In the genomic region with DNA sequence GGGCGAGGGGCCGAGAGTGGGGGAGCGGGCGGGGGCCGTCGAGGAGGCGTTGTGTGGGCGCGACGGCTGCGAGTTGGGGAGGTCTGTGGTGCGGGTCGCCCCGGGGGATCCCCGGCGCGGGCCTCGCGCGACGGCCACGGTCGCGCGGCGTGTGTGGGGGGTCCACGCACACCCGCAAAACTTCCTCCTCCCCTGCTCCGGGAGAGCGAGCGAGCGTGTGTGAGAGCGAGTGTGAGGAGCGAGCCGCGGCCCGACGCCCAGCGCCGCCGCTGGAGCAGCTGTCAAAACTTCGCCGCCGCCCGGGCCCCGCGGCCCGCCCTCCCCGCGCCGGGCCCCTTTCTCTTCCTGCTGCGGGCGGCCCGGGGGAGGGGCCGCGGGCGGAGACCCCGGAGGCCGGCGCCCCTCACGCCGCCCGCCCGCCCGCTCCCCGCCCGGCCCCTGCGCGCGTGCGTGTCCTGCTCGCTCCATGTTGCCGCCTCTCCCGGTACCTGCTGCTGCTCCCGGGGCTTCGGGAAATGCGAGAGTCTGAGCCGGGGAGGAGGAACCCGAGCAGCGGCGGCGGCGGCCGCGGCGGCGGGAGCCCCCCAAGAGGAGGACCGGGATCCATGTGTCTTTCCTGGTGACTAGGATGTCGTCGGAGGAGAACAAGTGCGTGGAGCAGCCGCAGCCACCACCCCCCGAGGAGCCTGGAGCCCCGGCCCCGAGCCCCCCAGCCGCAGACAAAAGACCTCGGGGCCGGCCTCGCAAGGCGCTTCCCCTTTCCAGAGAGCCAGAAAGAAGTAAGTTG, we compare ENCODE assay signal across 10 cellular contexts. TPM values are rescaled to one million over a fixed set of nuclear protein-coding genes. Genes with fewer than 3 reads are reported as not detected.
DNase-seq lines count a peak whose midpoint lies in the region; ATAC-seq and TF ChIP-seq lines count a peak whose summit lies in the region.
"Had no signal": no experiment of that assay in that cellular context is flagged by ENCODE, and none has a peak within 500 bp of the region (broad histone marks: within the 10 kb centered on the region; RNA-seq: fewer than 3 reads in every experiment).

No MANE protein-coding gene starts in this region.

- H3K4me3 ChIP-seq in lower leg skin (ENCODE audit: low read depth, poor library complexity, severe bottlenecking) (peak overlapping the region; percentile 59), tibial artery (peak overlapping the region; percentile 41 to 45)

- no peaks in the 10 kb centered on the region for H3K36me3 ChIP-seq in tibial artery
- H3K36me3 ChIP-seq: BE2C had no signal

- H3K27ac Mint-ChIP-seq in activated CD8-positive, alpha-beta memory T cell treated with anti-CD3 and anti-CD28 coated beads, Interleukin-2, amount 10 ng/mL, durations not matched to agents 7 days and 5 days: no peak overlapping the region
- H3K27ac Mint-ChIP-seq in MCF 10A (ENCODE audit: low read depth, unreplicated experiment) (no peak overlapping the region), endothelial cell (ENCODE audit: unreplicated experiment) (no peak overlapping the region)

- no peaks in the 10 kb centered on the region for H3K9me3 ChIP-seq in tibial artery
- H3K9me3 ChIP-seq: BE2C had no signal

- H3K9me3 Mint-ChIP-seq in activated CD8-positive, alpha-beta memory T cell treated with anti-CD3 and anti-CD28 coated beads, Interleukin-2, amount 10 ng/mL, durations not matched to agents 7 days and 5 days (ENCODE audit: low read depth): no peaks in the 10 kb centered on the region
- H3K9me3 Mint-ChIP-seq in MCF 10A (ENCODE audit: unreplicated experiment): no peaks in the 10 kb centered on the region
- peaks cover 18% of the 10 kb centered on the region for H3K9me3 Mint-ChIP-seq in endothelial cell (ENCODE audit: unreplicated experiment)

- WGBS in lower leg skin, 2 donors: 1 to 5% methylated on average over 11 to 23 of the region's 100 CpGs

- CTCF ChIA-PET in activated CD8-positive, alpha-beta memory T cell treated with anti-CD3 and anti-CD28 coated beads, Interleukin-2, amount 10 ng/mL, durations not matched to agents 7 days and 5 days (lab: Charles Lee): no interaction called here
- CTCF ChIA-PET in MCF 10A (lab: Yijun Ruan, JAX): no interaction called here

- H3K27me3 Mint-ChIP-seq in activated CD8-positive, alpha-beta memory T cell treated with anti-CD3 and anti-CD28 coated beads, Interleukin-2, amount 10 ng/mL, durations not matched to agents 7 days and 5 days: peaks cover 29% of the 10 kb centered on the region
- H3K27me3 Mint-ChIP-seq in MCF 10A (ENCODE audit: insufficient read depth, unreplicated experiment): no peaks in the 10 kb centered on the region
- H3K27me3 Mint-ChIP-seq in endothelial cell (ENCODE audit: unreplicated experiment): peaks cover 12% of the 10 kb centered on the region

- no peak for TF ChIP-seq POLR2A in lower leg skin (IDR thresholded peaks at IDR 0.05)

- H3K27me3 ChIP-seq in tibial artery: peaks cover 0 to 35% of the 10 kb centered on the region in 2 donors
- H3K27me3 ChIP-seq: BE2C had no signal

- H3K36me3 Mint-ChIP-seq in activated CD8-positive, alpha-beta memory T cell treated with anti-CD3 and anti-CD28 coated beads, Interleukin-2, amount 10 ng/mL, durations not matched to agents 7 days and 5 days: peaks cover 9% of the 10 kb centered on the region
- H3K36me3 Mint-ChIP-seq in MCF 10A (ENCODE audit: insufficient read depth, unreplicated experiment) (no peaks in the 10 kb centered on the region), endothelial cell (ENCODE audit: low read depth, unreplicated experiment) (peaks cover 8% of the 10 kb centered on the region)

- peak; percentile 74 for DNase-seq in activated CD8-positive, alpha-beta memory T cell treated with anti-CD3 and anti-CD28 coated beads for 24 hours
- DNase-seq in activated CD8-positive, alpha-beta memory T cell treated with anti-CD3 and anti-CD28 coated beads, Interleukin-2, amount 10 ng/mL, durations not matched to agents 7 days and 5 days: no peak
- DNase-seq in MCF 10A (ENCODE audit: unreplicated experiment) (peak; percentile 17), lower leg skin (ENCODE audit: low spot score in 2 of 2) (no peak), tibial artery (no peak), GM10266 (ENCODE audit: extremely low spot score) (no peak), endothelial cell (ENCODE audit: low spot score) (no peak)
- DNase-seq: BE2C, NCI-H2029 treated with DMSO at 0.1 percent for 48 hours had no signal

- ATAC-seq in activated CD8-positive, alpha-beta memory T cell treated with anti-CD3 and anti-CD28 coated beads, Interleukin-2, amount 10 ng/mL, durations not matched to agents 7 days and 5 days: no peak
- ATAC-seq in HG03378 (IDR thresholded peaks at IDR 0.05; ENCODE audit: unreplicated experiment): no peak

- H3K4me3 Mint-ChIP-seq in activated CD8-positive, alpha-beta memory T cell treated with anti-CD3 and anti-CD28 coated beads, Interleukin-2, amount 10 ng/mL, durations not matched to agents 7 days and 5 days: no peak overlapping the region
- H3K4me3 Mint-ChIP-seq in MCF 10A (ENCODE audit: unreplicated experiment) (peak overlapping the region; percentile 72), endothelial cell (ENCODE audit: unreplicated experiment) (no peak overlapping the region)

- H3K4me1 Mint-ChIP-seq in activated CD8-positive, alpha-beta memory T cell treated with anti-CD3 and anti-CD28 coated beads, Interleukin-2, amount 10 ng/mL, durations not matched to agents 7 days and 5 days: no peaks in the 10 kb centered on the region
- H3K4me1 Mint-ChIP-seq in MCF 10A (ENCODE audit: insufficient read depth, unreplicated experiment): peaks cover 6% of the 10 kb centered on the region
- H3K4me1 Mint-ChIP-seq in endothelial cell (ENCODE audit: unreplicated experiment): no peaks in the 10 kb centered on the region

- intact Hi-C loops in MCF 10A (cut with micrococcal nuclease) (no loop called here), lower leg skin (cut with DNase I; ENCODE audit: low total_unique reads) (no loop called here), tibial artery (cut with DNase I; ENCODE audit: low total_unique reads) (no loop called here)

- H3K27ac ChIP-seq in tibial artery: peak overlapping the region in 1 of 2 donors; percentile 57

- POLR2A ChIA-PET in MCF 10A (lab: Yijun Ruan, JAX): no interaction called here

- H3K4me1 ChIP-seq in tibial artery: peaks cover 0 to 15% (median 2%) of the 10 kb centered on the region in 4 donors
- H3K4me1 ChIP-seq: BE2C had no signal

- TF ChIP-seq CTCF in MCF 10A (IDR thresholded peaks at IDR 0.05; ENCODE audit: unreplicated experiment) (no peak), lower leg skin (IDR thresholded peaks at IDR 0.05) (no peak), tibial artery (IDR thresholded peaks at IDR 0.05) (no peak), GM10266 (IDR thresholded peaks at IDR 0.05; ENCODE audit: control insufficient read depth, insufficient read depth, low read depth, missing control alignments) (no peak), endothelial cell (IDR thresholded peaks at IDR 0.05; ENCODE audit: unreplicated experiment) (no peak)

- no TSS peak for BruUV-seq in MCF 10A (replicated peaks; lab: Mats Ljungman, UMichigan)

RNA-seq across cellular contexts. Expression of a gene that starts 9.0 kb away (rescaled TPM):
- not detected for total RNA-seq in activated CD8-positive, alpha-beta memory T cell treated with anti-CD3 and anti-CD28 coated beads, Interleukin-2, amount 10 ng/mL, durations not matched to agents 7 days and 5 days
- total RNA-seq in MCF 10A (2022) (not detected in 2 replicates), lower leg skin (not detected), endothelial cell (ENCODE audit: unreplicated experiment) (not detected)

Comparison
In these comparisons a context has a peak if more than half of its experiments do, and no peak if none do; other contexts are left out.
1. DNase-seq: peak in activated CD8-positive, alpha-beta memory T cell treated with anti-CD3 and anti-CD28 coated beads for 24 hours (single experiment) and MCF 10A (single experiment); none in activated CD8-positive, alpha-beta memory T cell treated with anti-CD3 and anti-CD28 coated beads, Interleukin-2, amount 10 ng/mL, durations not matched to agents 7 days and 5 days (single experiment), lower leg skin (0 of 2), tibial artery (0 of 2), GM10266 (single experiment) and endothelial cell (single experiment).